1 cellular context compared by ENCODE assay signal in the genomic region with DNA sequence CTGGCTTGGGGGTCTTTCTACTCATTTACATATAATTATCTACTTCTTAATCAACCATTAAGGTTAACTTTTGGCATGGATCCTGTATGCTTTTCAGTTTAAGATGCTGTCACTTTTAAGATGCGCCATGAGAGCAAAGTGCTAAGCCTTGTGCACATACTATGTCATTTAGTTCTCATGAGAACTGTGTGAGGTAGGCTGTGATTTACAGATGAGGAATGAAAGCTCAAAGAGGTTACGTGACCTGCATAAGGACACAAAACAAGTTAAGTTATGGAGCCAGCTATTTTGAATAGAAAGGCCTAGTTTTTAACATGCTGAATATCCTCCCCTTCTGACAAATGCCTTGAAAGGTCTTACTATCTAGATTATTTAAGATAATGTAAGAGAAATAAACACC.
A peak's percentile ranks its signal among the peaks of the same experiment; 100 is the strongest.
TF ChIP-seq lines count a peak whose summit lies in the region.

No MANE protein-coding gene starts in this region.

TF ChIP-seq in HepG2, 621 proteins besides CTCF, POLR2A, EP300 and RAD21:
- TF ChIP-seq SMYD3 (CRISPR knock-in tag; IDR thresholded peaks at IDR 0.05): no peak
- TF ChIP-seq POLR2G (IDR thresholded peaks at IDR 0.05; ENCODE audit: low read depth, low read length): peak; percentile 55; the same call in 1 of the 2 replicates
- no peak for TF ChIP-seq ZNF460 (CRISPR knock-in tag; IDR thresholded peaks at IDR 0.05; ENCODE audit: borderline replicate concordance)
- no peak for TF ChIP-seq ZKSCAN8 (CRISPR knock-in tag; IDR thresholded peaks at IDR 0.05; ENCODE audit: borderline replicate concordance)
- no peak for TF ChIP-seq ZNF367 (CRISPR knock-in tag; IDR thresholded peaks at IDR 0.05; ENCODE audit: borderline replicate concordance)
- peak; percentile 92 for TF ChIP-seq RBM22 (optimal IDR thresholded peaks at IDR 0.05; ENCODE audit: low read length)
- no peak for TF ChIP-seq PTBP1 (IDR thresholded peaks at IDR 0.05; ENCODE audit: low read depth, low read length, poor library complexity, severe bottlenecking)
- TF ChIP-seq ZMAT3 (CRISPR knock-in tag; conservative IDR thresholded peaks at IDR 0.05): 0 out of 2 replicates have a peak, but pooled peaks have one; percentile 16
- no peak for TF ChIP-seq EEA1 (CRISPR knock-in tag; IDR thresholded peaks at IDR 0.05; ENCODE audit: borderline replicate concordance)
- no peak for TF ChIP-seq ADNP (CRISPR knock-in tag; IDR thresholded peaks at IDR 0.05)
- TF ChIP-seq, protein P1, sequence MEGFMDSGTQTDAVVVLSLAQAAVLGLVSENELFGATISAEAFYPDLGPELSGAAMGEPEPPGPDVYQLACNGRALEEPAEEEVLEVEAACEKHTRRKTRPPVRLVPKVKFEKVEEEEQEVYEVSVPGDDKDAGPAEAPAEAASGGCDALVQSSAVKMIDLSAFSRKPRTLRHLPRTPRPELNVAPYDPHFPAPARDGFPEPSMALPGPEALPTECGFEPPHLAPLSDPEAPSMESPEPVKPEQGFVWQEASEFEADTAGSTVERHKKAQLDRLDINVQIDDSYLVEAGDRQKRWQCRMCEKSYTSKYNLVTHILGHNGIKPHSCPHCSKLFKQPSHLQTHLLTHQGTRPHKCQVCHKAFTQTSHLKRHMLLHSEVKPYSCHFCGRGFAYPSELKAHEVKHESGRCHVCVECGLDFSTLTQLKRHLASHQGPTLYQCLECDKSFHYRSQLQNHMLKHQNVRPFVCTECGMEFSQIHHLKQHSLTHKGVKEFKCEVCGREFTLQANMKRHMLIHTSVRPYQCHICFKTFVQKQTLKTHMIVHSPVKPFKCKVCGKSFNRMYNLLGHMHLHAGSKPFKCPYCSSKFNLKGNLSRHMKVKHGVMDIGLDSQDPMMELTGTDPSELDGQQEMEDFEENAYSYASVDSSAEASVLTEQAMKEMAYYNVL (CRISPR knock-in tag; IDR thresholded peaks at IDR 0.05; ENCODE audit: borderline replicate concordance): no peak
- no peak for TF ChIP-seq ZBTB21 (CRISPR knock-in tag; IDR thresholded peaks at IDR 0.05)
